Comparison of ENCODE assay signal across 7 cellular contexts in genomic region chr7:150603600-150603999, GRCh38. TPM values are rescaled to one million over a fixed set of nuclear protein-coding genes. Genes with fewer than 3 reads are reported as not detected.
"Had no signal": no experiment of that assay in that cellular context is flagged by ENCODE, and none has a peak within 500 bp of the region (broad histone marks: within the 10 kb centered on the region; RNA-seq: fewer than 3 reads in every experiment).

No MANE protein-coding gene starts in this region.

RNA-seq across cellular contexts. Expression of gene GIMAP6, which starts 28.6 kb away (rescaled TPM):
- total RNA-seq: chondrocyte, endodermal cell, foreskin keratinocyte, mesothelial cell of epicardium, neural crest cell, SK-MEL-5 had no signal
- polyA plus RNA-seq: foreskin keratinocyte had no signal

RNA-seq across cellular contexts. Expression of gene GIMAP4, which starts 36.4 kb away (rescaled TPM):
- total RNA-seq: chondrocyte, foreskin keratinocyte, mesothelial cell of epicardium, neural crest cell, SK-MEL-5 had no signal
- polyA plus RNA-seq: foreskin keratinocyte, hepatocyte had no signal
